In genomic region chr12:7162691-7163114, GRCh38 we compare ENCODE assay signal across 9 cellular contexts. TPM values are rescaled to one million over a fixed set of nuclear protein-coding genes. Genes with fewer than 3 reads are reported as not detected.
A peak's percentile ranks its signal among the peaks of the same experiment; 100 is the strongest.
DNase-seq lines count a peak whose midpoint lies in the region; ATAC-seq, FAIRE-seq and TF ChIP-seq lines count a peak whose summit lies in the region.
"Had no signal": no experiment of that assay in that cellular context is flagged by ENCODE, and none has a peak within 500 bp of the region (broad histone marks: within the 10 kb centered on the region; RNA-seq: fewer than 3 reads in every experiment).

No MANE protein-coding gene starts in this region.

- DNase-seq in EL (peak; percentile 21), NCI-H146 (lab: John Stamatoyannopoulos, UW) (peak; percentile 98), head of caudate nucleus (peak; percentile 55 to 98 (median 87)), retina (peak; percentile 34), frontal cortex (ENCODE audit: low spot score in 2 of 2) (no peak)
- peak; percentile 35 for DNase-seq in activated CD8-positive, alpha-beta T cell treated with anti-CD3 and anti-CD28 coated beads, Interleukin-2, amount 10 ng/mL, durations not matched to agents 7 days and 5 days

- TF ChIP-seq POLR2A in GM18505 (IDR thresholded peaks at IDR 0.05; ENCODE audit: borderline replicate concordance, extremely low read depth, insufficient read depth, insufficient read length) = no peak

- no peak overlapping the region for H3K4me3 Mint-ChIP-seq in activated CD8-positive, alpha-beta T cell treated with anti-CD3 and anti-CD28 coated beads, Interleukin-2, amount 10 ng/mL, durations not matched to agents 7 days and 5 days

- intact Hi-C loops in head of caudate nucleus (cut with DNase I) = no loop called here

- POLR2A ChIA-PET in activated CD8-positive, alpha-beta T cell treated with anti-CD3 and anti-CD28 coated beads, Interleukin-2, amount 10 ng/mL, durations not matched to agents 7 days and 5 days (lab: Charles Lee) = no interaction called here

- CTCF ChIA-PET in activated CD8-positive, alpha-beta T cell treated with anti-CD3 and anti-CD28 coated beads, Interleukin-2, amount 10 ng/mL, durations not matched to agents 7 days and 5 days (lab: Charles Lee) = interaction anchor here (1.0 to 2.1 kb wide), 4 partner anchors 9 to 475 kb away, joined by 4 to 5 read pairs (median 4); no protein-coding TSS in a partner anchor

- peaks cover 4% of the 10 kb centered on the region for H3K36me3 Mint-ChIP-seq in activated CD8-positive, alpha-beta T cell treated with anti-CD3 and anti-CD28 coated beads, Interleukin-2, amount 10 ng/mL, durations not matched to agents 7 days and 5 days (ENCODE audit: low read depth)

- FAIRE-seq in frontal cortex (lab: Jason Lieb, UNC) = no peak

- H3K27ac Mint-ChIP-seq in activated CD8-positive, alpha-beta T cell treated with anti-CD3 and anti-CD28 coated beads, Interleukin-2, amount 10 ng/mL, durations not matched to agents 7 days and 5 days = no peak overlapping the region

- peaks cover 18% of the 10 kb centered on the region for H3K27me3 Mint-ChIP-seq in activated CD8-positive, alpha-beta T cell treated with anti-CD3 and anti-CD28 coated beads, Interleukin-2, amount 10 ng/mL, durations not matched to agents 7 days and 5 days (ENCODE audit: low read depth)

- H3K4me1 Mint-ChIP-seq in activated CD8-positive, alpha-beta T cell treated with anti-CD3 and anti-CD28 coated beads, Interleukin-2, amount 10 ng/mL, durations not matched to agents 7 days and 5 days (ENCODE audit: low read depth) = peaks cover 9% of the 10 kb centered on the region

- peaks cover 12% of the 10 kb centered on the region for H3K9me3 Mint-ChIP-seq in activated CD8-positive, alpha-beta T cell treated with anti-CD3 and anti-CD28 coated beads, Interleukin-2, amount 10 ng/mL, durations not matched to agents 7 days and 5 days (ENCODE audit: insufficient read depth)

- ATAC-seq in activated CD8-positive, alpha-beta T cell treated with anti-CD3 and anti-CD28 coated beads, Interleukin-2, amount 10 ng/mL, durations not matched to agents 7 days and 5 days = peak; percentile 68
- ATAC-seq in HG03442 (IDR thresholded peaks at IDR 0.05; ENCODE audit: unreplicated experiment) (no peak), GM18505 (IDR thresholded peaks at IDR 0.05; ENCODE audit: unreplicated experiment) (no peak)

RNA-seq across cellular contexts. Expression of gene PEX5, which starts 26.8 kb away (rescaled TPM):
- total RNA-seq in activated CD8-positive, alpha-beta T cell treated with anti-CD3 and anti-CD28 coated beads, Interleukin-2, amount 10 ng/mL, durations not matched to agents 7 days and 5 days = 10 to 100 TPM; 19.1 to 21.0 TPM
- total RNA-seq in frontal cortex = 71.7 TPM

RNA-seq across cellular contexts. Expression of gene CLSTN3, which starts 32.5 kb away (rescaled TPM):
- 10 to 100 TPM; 76.8 to 83.9 TPM for total RNA-seq in activated CD8-positive, alpha-beta T cell treated with anti-CD3 and anti-CD28 coated beads, Interleukin-2, amount 10 ng/mL, durations not matched to agents 7 days and 5 days
- total RNA-seq in frontal cortex = 75.0 TPM

RNA-seq across cellular contexts. Expression of gene RBP5, which starts 34.0 kb away (rescaled TPM):
- total RNA-seq in activated CD8-positive, alpha-beta T cell treated with anti-CD3 and anti-CD28 coated beads, Interleukin-2, amount 10 ng/mL, durations not matched to agents 7 days and 5 days = under 1 TPM; 0.29 to 0.42 TPM
- not detected for total RNA-seq in frontal cortex
- total RNA-seq: mononuclear cell had no signal

RNA-seq across cellular contexts. Expression of gene C1RL, which starts 53.7 kb away (rescaled TPM):
- 10 to 100 TPM; 21.5 to 23.3 TPM for total RNA-seq in activated CD8-positive, alpha-beta T cell treated with anti-CD3 and anti-CD28 coated beads, Interleukin-2, amount 10 ng/mL, durations not matched to agents 7 days and 5 days
- total RNA-seq in frontal cortex = 2.0 TPM

Comparison
In these comparisons a context has a peak if more than half of its experiments do, and no peak if none do; other contexts are left out.
1. DNase-seq: peak in EL (single experiment), NCI-H146 (single experiment), activated CD8-positive, alpha-beta T cell treated with anti-CD3 and anti-CD28 coated beads, Interleukin-2, amount 10 ng/mL, durations not matched to agents 7 days and 5 days (single experiment), head of caudate nucleus (42 of 42) and retina (single experiment); none in frontal cortex (0 of 2).